19 cellular contexts compared by ENCODE assay signal in genomic region chr5:81552844-81553569, GRCh38.
A peak's percentile ranks its signal among the peaks of the same experiment; 100 is the strongest.
DNase-seq lines count a peak whose midpoint lies in the region; ATAC-seq, FAIRE-seq and TF ChIP-seq lines count a peak whose summit lies in the region.
"Had no signal": no experiment of that assay in that cellular context is flagged by ENCODE, and none has a peak within 500 bp of the region (broad histone marks: within the 10 kb centered on the region; RNA-seq: fewer than 3 reads in every experiment).

No MANE protein-coding gene starts in this region.

- H3K4me3 Mint-ChIP-seq in CD4-positive, alpha-beta T cell = no peak overlapping the region
- H3K4me3 Mint-ChIP-seq: activated CD4-positive, alpha-beta memory T cell treated with anti-CD3 and anti-CD28 coated beads, Interleukin-2, amount 10 ng/mL, durations not matched to agents 7 days and 5 days; activated naive CD8-positive, alpha-beta T cell treated with anti-CD3 and anti-CD28 coated beads, Interleukin-2, amount 10 ng/mL, durations not matched to agents 7 days and 5 days; activated T-cell treated with anti-CD3 and anti-CD28 coated beads, Interleukin-2, amount 50 U/mL, for 72 hours; CD8-positive, alpha-beta memory T cell had no signal

- H3K27ac ChIP-seq in CD4-positive, alpha-beta T cell (ENCODE audit: low read depth, low read length) = no peak overlapping the region
- no peak overlapping the region for H3K27ac ChIP-seq in brain microvascular endothelial cell
- H3K27ac ChIP-seq: Peyer's patch, sigmoid colon had no signal

- no peak for TF ChIP-seq RAD21 in Ishikawa (IDR thresholded peaks at IDR 0.05; ENCODE audit: low read depth)

- no peaks in the 10 kb centered on the region for H3K27me3 ChIP-seq in CD4-positive, alpha-beta T cell (ENCODE audit: control insufficient read depth, insufficient read depth, low read length)
- H3K27me3 ChIP-seq in brain microvascular endothelial cell (replicated peaks) (no peaks in the 10 kb centered on the region), HAP-1 (ENCODE audit: low read depth) (no peaks in the 10 kb centered on the region)
- H3K27me3 ChIP-seq: Peyer's patch, sigmoid colon had no signal

- no peaks in the 10 kb centered on the region for H3K27me3 Mint-ChIP-seq in CD4-positive, alpha-beta T cell
- H3K27me3 Mint-ChIP-seq: activated CD4-positive, alpha-beta memory T cell treated with anti-CD3 and anti-CD28 coated beads, Interleukin-2, amount 10 ng/mL, durations not matched to agents 7 days and 5 days; activated naive CD8-positive, alpha-beta T cell treated with anti-CD3 and anti-CD28 coated beads, Interleukin-2, amount 10 ng/mL, durations not matched to agents 7 days and 5 days; CD8-positive, alpha-beta memory T cell had no signal

- no peak for ATAC-seq in CD4-positive, alpha-beta T cell (ENCODE audit: poor library complexity)
- ATAC-seq in GM18907 (IDR thresholded peaks at IDR 0.05; ENCODE audit: unreplicated experiment) = no peak
- ATAC-seq: activated T-cell treated with anti-CD3 and anti-CD28 coated beads, Interleukin-2, amount 50 U/mL, for 72 hours had no signal

- H3K36me3 ChIP-seq in brain microvascular endothelial cell (replicated peaks) = no peaks in the 10 kb centered on the region
- H3K36me3 ChIP-seq in HAP-1 (replicated peaks) = no peaks in the 10 kb centered on the region
- H3K36me3 ChIP-seq: Peyer's patch had no signal

- peak; percentile 43 for FAIRE-seq in islet of Langerhans (lab: Jason Lieb, UNC)
- FAIRE-seq: H1 had no signal

- TF ChIP-seq CTCF in CD4-positive, alpha-beta T cell (IDR thresholded peaks at IDR 0.05) = no peak
- TF ChIP-seq CTCF in brain microvascular endothelial cell (IDR thresholded peaks at IDR 0.05; ENCODE audit: low read depth, low read length, missing control alignments) = no peak

- intact Hi-C loops in CD4-positive, alpha-beta T cell (cut with DNase I, micrococcal nuclease) = no loop called here

- no peaks in the 10 kb centered on the region for H3K9me3 ChIP-seq in CD4-positive, alpha-beta T cell (ENCODE audit: control insufficient read depth, low read length)
- no peaks in the 10 kb centered on the region for H3K9me3 ChIP-seq in HAP-1
- H3K9me3 ChIP-seq: Peyer's patch, sigmoid colon had no signal

- no peaks in the 10 kb centered on the region; the same call in 1 of the 2 replicates for H3K4me1 ChIP-seq in HAP-1

- H3K27ac Mint-ChIP-seq in CD4-positive, alpha-beta T cell = peak overlapping the region; percentile 19
- H3K27ac Mint-ChIP-seq: activated CD4-positive, alpha-beta memory T cell treated with anti-CD3 and anti-CD28 coated beads, Interleukin-2, amount 10 ng/mL, durations not matched to agents 7 days and 5 days; activated naive CD8-positive, alpha-beta T cell treated with anti-CD3 and anti-CD28 coated beads, Interleukin-2, amount 10 ng/mL, durations not matched to agents 7 days and 5 days had no signal

- H3K4me1 Mint-ChIP-seq in CD4-positive, alpha-beta T cell (ENCODE audit: low read depth) = peaks cover 25% of the 10 kb centered on the region

- POLR2A ChIA-PET in CD4-positive, alpha-beta T cell (lab: Charles Lee) = no interaction called here

- no peak overlapping the region for H3K4me3 ChIP-seq in brain microvascular endothelial cell (ENCODE audit: low read depth, low read length)
- H3K4me3 ChIP-seq in HAP-1 = no peak overlapping the region
- H3K4me3 ChIP-seq: Peyer's patch, sigmoid colon had no signal

- H3K36me3 Mint-ChIP-seq in CD4-positive, alpha-beta T cell (ENCODE audit: low read depth) = peaks cover 28% of the 10 kb centered on the region
- H3K36me3 Mint-ChIP-seq: activated naive CD8-positive, alpha-beta T cell treated with anti-CD3 and anti-CD28 coated beads, Interleukin-2, amount 10 ng/mL, durations not matched to agents 7 days and 5 days; immature natural killer cell had no signal

- CTCF ChIA-PET in CD4-positive, alpha-beta T cell (lab: Charles Lee) = no interaction called here

- no peaks in the 10 kb centered on the region for H3K9me3 Mint-ChIP-seq in CD4-positive, alpha-beta T cell
- H3K9me3 Mint-ChIP-seq: activated CD4-positive, alpha-beta memory T cell treated with anti-CD3 and anti-CD28 coated beads, Interleukin-2, amount 10 ng/mL, durations not matched to agents 7 days and 5 days; activated naive CD8-positive, alpha-beta T cell treated with anti-CD3 and anti-CD28 coated beads, Interleukin-2, amount 10 ng/mL, durations not matched to agents 7 days and 5 days; CD8-positive, alpha-beta memory T cell; immature natural killer cell had no signal

- peak; percentile 67; the same call in 1 of the 2 replicates for TF ChIP-seq EP300 in Ishikawa (IDR thresholded peaks at IDR 0.05; ENCODE audit: borderline replicate concordance)

- in situ Hi-C loops in brain microvascular endothelial cell (cut with HindIII; ENCODE audit: low pct_ligation_motif_present, low sequenced_read_pairs) (no loop called here), HAP-1 (cut with MboI; ENCODE audit: low sequenced_read_pairs) (no loop called here)

- DNase-seq in CD4-positive, alpha-beta T cell = no peak
- DNase-seq in brain microvascular endothelial cell (peak; percentile 2), NCI-H2081 treated with DMSO at 0.1 percent for 48 hours (lab: John Stamatoyannopoulos, UW) (no peak), HAP-1 (ENCODE audit: low spot score in 2 of 2) (no peak)
- DNase-seq in activated CD4-positive, CD25-positive, alpha-beta regulatory T cell treated with anti-CD3 and anti-CD28 coated beads, Interleukin-2, amount 50 U/mL, for 72 hours = no peak
- DNase-seq: activated CD4-positive, alpha-beta memory T cell treated with anti-CD3 and anti-CD28 coated beads, Interleukin-2, amount 10 ng/mL, durations not matched to agents 7 days and 5 days; activated naive CD8-positive, alpha-beta T cell treated with anti-CD3 and anti-CD28 coated beads, Interleukin-2, amount 10 ng/mL, durations not matched to agents 7 days and 5 days; activated T-cell treated with anti-CD3 and anti-CD28 coated beads, Interleukin-2, amount 50 U/mL, for 72 hours; CD8-positive, alpha-beta memory T cell; central memory CD4-positive, alpha-beta T cell; immature natural killer cell; NCI-H510A; Peyer's patch; sigmoid colon; stimulated activated CD4-positive, alpha-beta T cell treated with anti-CD3 and anti-CD28 coated beads, Interleukin-2, amount 100 ng/mL, for 24 hours had no signal

TF ChIP-seq in Ishikawa, 13 proteins besides CTCF, POLR2A, EP300 and RAD21:
- no peak for TF ChIP-seq YY1 (IDR thresholded peaks at IDR 0.05; ENCODE audit: low read depth)
- no peak for TF ChIP-seq CREB1 (IDR thresholded peaks at IDR 0.05; ENCODE audit: low read depth)
- peak; percentile 31; the same call in 1 of the 2 replicates for TF ChIP-seq TCF12 (IDR thresholded peaks at IDR 0.05; ENCODE audit: low read depth)
- TF ChIP-seq NFIC (IDR thresholded peaks at IDR 0.05) = peak; percentile 27; the same call in 1 of the 2 replicates
- TF ChIP-seq CEBPB (IDR thresholded peaks at IDR 0.05) = no peak
- TF ChIP-seq FOXM1 (IDR thresholded peaks at IDR 0.05; ENCODE audit: borderline replicate concordance, low read depth) = peak; percentile 59; the same call in 1 of the 2 replicates
- peak; percentile 30 for TF ChIP-seq TEAD4 (IDR thresholded peaks at IDR 0.05)
